ENCODE assay signal across 8 cellular contexts in genomic region chr16:30813821-30814189, GRCh38. TPM values are rescaled to one million over a fixed set of nuclear protein-coding genes. Genes with fewer than 3 reads are reported as not detected.
DNase-seq lines count a peak whose midpoint lies in the region; ATAC-seq, FAIRE-seq and TF ChIP-seq lines count a peak whose summit lies in the region.

No MANE protein-coding gene starts in this region.

- DNase-seq in HAP-1 (ENCODE audit: low spot score in 2 of 2) (no peak), keratinocyte (ENCODE audit: low read depth, low spot score) (no peak), GM19239 (ENCODE audit: insufficient read length, low spot score) (no peak), 8988T (no peak)
- no peak for DNase-seq in activated naive CD8-positive, alpha-beta T cell treated with anti-CD3 and anti-CD28 coated beads for 36 hours

- H3K27ac ChIP-seq in ACC112 (ENCODE audit: low read depth, low read length) (no peak overlapping the region), keratinocyte (ENCODE audit: control insufficient read depth, insufficient read depth, low read length) (peak overlapping the region; percentile 38), subcutaneous abdominal adipose tissue (ENCODE audit: low read depth, low read length) (peak overlapping the region; percentile 70)

- H3K9ac ChIP-seq in keratinocyte (ENCODE audit: control insufficient read depth, extremely low read depth, insufficient read depth, low read length): peak overlapping the region; percentile 67
- H3K9ac ChIP-seq in subcutaneous abdominal adipose tissue (ENCODE audit: low read length in 5 of 5): peak overlapping the region in 4 of 5 donors; percentile 44 to 82 (median 62)

- H3K27ac Mint-ChIP-seq in activated naive CD8-positive, alpha-beta T cell treated with anti-CD3 and anti-CD28 coated beads for 36 hours: peak overlapping the region; percentile 75

- peaks cover 4% of the 10 kb centered on the region for H3K4me1 ChIP-seq in ACC112 (ENCODE audit: control insufficient read depth, insufficient read depth, low read length, unreplicated experiment)
- H3K4me1 ChIP-seq in HAP-1: peaks cover 8% of the 10 kb centered on the region
- H3K4me1 ChIP-seq in keratinocyte (ENCODE audit: control insufficient read depth, extremely low read depth, insufficient read depth, low read length): peaks cover 5% of the 10 kb centered on the region
- peaks cover 0 to 20% (median 11%) of the 10 kb centered on the region in 5 donors for H3K4me1 ChIP-seq in subcutaneous abdominal adipose tissue (ENCODE audit: control insufficient read depth in 5 of 5, insufficient read depth in 5 of 5, low read length in 5 of 5)

- peaks cover 7% of the 10 kb centered on the region for H3K4me1 Mint-ChIP-seq in activated naive CD8-positive, alpha-beta T cell treated with anti-CD3 and anti-CD28 coated beads for 36 hours

- no peak for ATAC-seq in HG03039 (IDR thresholded peaks at IDR 0.05; ENCODE audit: unreplicated experiment)

- in situ Hi-C loops in HAP-1 (cut with MboI; ENCODE audit: low sequenced_read_pairs): no loop called here

- dilution Hi-C loops in keratinocyte (cut with MboI; ENCODE audit: extremely low pct_ligation_motif_present, low sequenced_read_pairs): no loop called here

- H3K36me3 Mint-ChIP-seq in activated naive CD8-positive, alpha-beta T cell treated with anti-CD3 and anti-CD28 coated beads for 36 hours: no peaks in the 10 kb centered on the region

- peak overlapping the region; percentile 83 for H3K4me3 Mint-ChIP-seq in activated naive CD8-positive, alpha-beta T cell treated with anti-CD3 and anti-CD28 coated beads for 36 hours

- H3K9me3 ChIP-seq in HAP-1 (no peaks in the 10 kb centered on the region), keratinocyte (ENCODE audit: control insufficient read depth, low read depth, low read length) (no peaks in the 10 kb centered on the region), subcutaneous abdominal adipose tissue (ENCODE audit: control insufficient read depth in 5 of 5, low read length in 5 of 5) (no peaks in the 10 kb centered on the region)

- FAIRE-seq in keratinocyte (lab: Jason Lieb, UNC) (no peak), GM19239 (lab: Jason Lieb, UNC) (no peak)

- H3K27me3 Mint-ChIP-seq in activated naive CD8-positive, alpha-beta T cell treated with anti-CD3 and anti-CD28 coated beads for 36 hours: no peaks in the 10 kb centered on the region

- H3K4me3 ChIP-seq in ACC112 (ENCODE audit: low read depth, low read length) (peak overlapping the region; percentile 76), HAP-1 (peak overlapping the region; percentile 17), keratinocyte (ENCODE audit: control insufficient read depth in 2 of 3, extremely low read depth in 1 of 3, insufficient read depth in 2 of 3, low read depth in 1 of 3, low read length in 3 of 3) (peak overlapping the region; percentile 35 to 70 (median 38)), subcutaneous abdominal adipose tissue (ENCODE audit: low read depth in 1 of 5, low read length in 5 of 5) (peak overlapping the region; percentile 55 to 81 (median 67))

- no peaks in the 10 kb centered on the region for H3K9me1 ChIP-seq in keratinocyte (ENCODE audit: control insufficient read depth, extremely low read depth, insufficient read depth, low read length)

- TF ChIP-seq CTCF in keratinocyte (optimal IDR thresholded peaks at IDR 0.05 in 1 of 3, IDR thresholded peaks at IDR 0.05 in 1 of 3, conservative IDR thresholded peaks at IDR 0.05 in 1 of 3; ENCODE audit: extremely low read depth in 1 of 3, insufficient read depth in 2 of 3, low read length in 3 of 3): no peak

- H3K9me3 Mint-ChIP-seq in activated naive CD8-positive, alpha-beta T cell treated with anti-CD3 and anti-CD28 coated beads for 36 hours: no peaks in the 10 kb centered on the region

- no peaks in the 10 kb centered on the region for H3K27me3 ChIP-seq in ACC112 (ENCODE audit: insufficient read depth, low read length)
- H3K27me3 ChIP-seq in HAP-1 (ENCODE audit: low read depth): no peaks in the 10 kb centered on the region
- no peaks in the 10 kb centered on the region for H3K27me3 ChIP-seq in keratinocyte (ENCODE audit: control insufficient read depth, extremely low read depth, insufficient read depth, low read length)
- H3K27me3 ChIP-seq in subcutaneous abdominal adipose tissue (ENCODE audit: control insufficient read depth in 5 of 5, insufficient read depth in 4 of 5, low read length in 5 of 5): no peaks in the 10 kb centered on the region

- H3K36me3 ChIP-seq in ACC112 (ENCODE audit: insufficient read depth, low read length) (no peaks in the 10 kb centered on the region), HAP-1 (replicated peaks) (no peaks in the 10 kb centered on the region), keratinocyte (ENCODE audit: control insufficient read depth in 2 of 2, extremely low read depth in 1 of 2, insufficient read depth in 2 of 2, low read length in 2 of 2) (no peaks in the 10 kb centered on the region), subcutaneous abdominal adipose tissue (ENCODE audit: control insufficient read depth in 5 of 5, insufficient read depth in 5 of 5, low read length in 5 of 5) (no peaks in the 10 kb centered on the region)

- peak overlapping the region; percentile 96 for H3K4me2 ChIP-seq in keratinocyte (ENCODE audit: control insufficient read depth, extremely low read depth, insufficient read depth, low read depth, low read length)

- H2AFZ ChIP-seq in ACC112 (ENCODE audit: low read length, unreplicated experiment) (peak overlapping the region; percentile 26), keratinocyte (ENCODE audit: control insufficient read depth, low read length) (peak overlapping the region; percentile 70)

- H4K20me1 ChIP-seq in keratinocyte (ENCODE audit: control insufficient read depth, extremely low read depth, insufficient read depth, low read length): no peaks in the 10 kb centered on the region

- H3K79me2 ChIP-seq in ACC112 (ENCODE audit: control insufficient read depth, insufficient read depth, low read length, unreplicated experiment): no peaks in the 10 kb centered on the region
- H3K79me2 ChIP-seq in keratinocyte (ENCODE audit: control insufficient read depth, insufficient read depth, low read length): no peaks in the 10 kb centered on the region

RNA-seq across cellular contexts. Expression of gene ZNF629, which starts 26.8 kb away (rescaled TPM):
- 1 to 10 TPM; 5.4 to 5.5 TPM for total RNA-seq in activated naive CD8-positive, alpha-beta T cell treated with anti-CD3 and anti-CD28 coated beads for 36 hours
- 3.6 to 6.0 TPM (median 4.1 TPM) in 3 replicates for polyA plus RNA-seq in keratinocyte
- polyA plus RNA-seq in keratinocyte (2011; ENCODE audit: low read depth): 2.0 TPM
- polyA plus RNA-seq in keratinocyte (2011; cell fraction: cytosol; rRNA removed): 3.4 and 5.1 TPM in 2 replicates
- 10.3 and 12.4 TPM in 2 replicates for polyA plus RNA-seq in keratinocyte (2011; cell fraction: nucleus; rRNA removed)
- 5.5 and 11.0 TPM in 2 replicates for polyA plus RNA-seq in keratinocyte (2012; ENCODE audit: low replicate concordance)
- polyA minus RNA-seq in keratinocyte: 4.6 to 9.9 TPM (median 5.6 TPM) in 3 replicates
- polyA minus RNA-seq in keratinocyte (2011; cell fraction: cytosol; rRNA and poly(A)+ RNA removed): 8.1 TPM
- polyA minus RNA-seq in keratinocyte (2011; cell fraction: nucleus; rRNA and poly(A)+ RNA removed): 10.2 and 11.9 TPM in 2 replicates

RNA-seq across cellular contexts. Expression of gene RNF40, which starts 51.7 kb away (rescaled TPM):
- 100 to 1,000 TPM in 1 of 2 experiments, 10 to 100 TPM in 1; 95.2 to 107 TPM for total RNA-seq in activated naive CD8-positive, alpha-beta T cell treated with anti-CD3 and anti-CD28 coated beads for 36 hours
- polyA plus RNA-seq in keratinocyte: 45.2 to 59.6 TPM (median 52.7 TPM) in 3 replicates
- polyA plus RNA-seq in keratinocyte (2011; ENCODE audit: low read depth): 53.5 TPM
- 43.2 and 45.2 TPM in 2 replicates for polyA plus RNA-seq in keratinocyte (2011; cell fraction: cytosol; rRNA removed)
- polyA plus RNA-seq in keratinocyte (2011; cell fraction: nucleus; rRNA removed): 67.2 and 85.5 TPM in 2 replicates
- 43.1 and 60.9 TPM in 2 replicates for polyA plus RNA-seq in keratinocyte (2012; ENCODE audit: low replicate concordance)
- polyA minus RNA-seq in keratinocyte: 63.2 to 88.0 TPM (median 66.8 TPM) in 3 replicates
- 42.8 TPM for polyA minus RNA-seq in keratinocyte (2011; cell fraction: cytosol; rRNA and poly(A)+ RNA removed)
- polyA minus RNA-seq in keratinocyte (2011; cell fraction: nucleus; rRNA and poly(A)+ RNA removed): 23.4 and 43.4 TPM in 2 replicates

RNA-seq across cellular contexts. Expression of gene CFAP119, which starts 51.9 kb away (rescaled TPM):
- 1 to 10 TPM; 3.7 to 6.4 TPM for total RNA-seq in activated naive CD8-positive, alpha-beta T cell treated with anti-CD3 and anti-CD28 coated beads for 36 hours
- polyA plus RNA-seq in keratinocyte: 2.2 to 3.0 TPM (median 2.3 TPM) in 3 replicates
- polyA plus RNA-seq in keratinocyte (2011; ENCODE audit: low read depth): 0.62 TPM
- polyA plus RNA-seq in keratinocyte (2011; cell fraction: cytosol; rRNA removed): 0.34 and 0.39 TPM in 2 replicates
- 7.1 and 7.8 TPM in 2 replicates for polyA plus RNA-seq in keratinocyte (2011; cell fraction: nucleus; rRNA removed)
- 0.97 and 2.1 TPM in 2 replicates for polyA plus RNA-seq in keratinocyte (2012; ENCODE audit: low replicate concordance)
- polyA minus RNA-seq in keratinocyte: 0.35 TPM in 1 of 3 replicates, not detected in the others
- 3.1 TPM for polyA minus RNA-seq in keratinocyte (2011; cell fraction: cytosol; rRNA and poly(A)+ RNA removed)
- polyA minus RNA-seq in keratinocyte (2011; cell fraction: nucleus; rRNA and poly(A)+ RNA removed): 0.39 and 0.63 TPM in 2 replicates

Comparison
In these comparisons a context has a peak if more than half of its experiments do, and no peak if none do; other contexts are left out.
1. H3K4me3 ChIP-seq: peak in every context shown above with its lines; median percentile 76 in ACC112; 67 in subcutaneous abdominal adipose tissue; 38 in keratinocyte; 17 in HAP-1.